In genomic region chr10:67156239-67156638, GRCh38 we compare ENCODE assay signal across 31 cellular contexts.
"Had no signal": no experiment of that assay in that cellular context is flagged by ENCODE, and none has a peak within 500 bp of the region (broad histone marks: within the 10 kb centered on the region; RNA-seq: fewer than 3 reads in every experiment).

No MANE protein-coding gene starts in this region.

- H3K36me3 Mint-ChIP-seq: activated CD4-positive, alpha-beta memory T cell treated with anti-CD3 and anti-CD28 coated beads for 36 hours; activated CD8-positive, alpha-beta memory T cell treated with anti-CD3 and anti-CD28 coated beads, Interleukin-2, amount 10 ng/mL, durations not matched to agents 7 days and 5 days; activated naive CD4-positive, alpha-beta T cell treated with anti-CD3 and anti-CD28 coated beads, Interleukin-2, amount 50 U/mL, for 24 hours; activated naive CD8-positive, alpha-beta T cell treated with anti-CD3 and anti-CD28 coated beads for 36 hours had no signal

- H3K27me3 ChIP-seq: adrenal gland, body of pancreas, esophagus squamous epithelium, gastroesophageal sphincter had no signal

- DNase-seq: activated CD4-positive, alpha-beta memory T cell treated with anti-CD3 and anti-CD28 coated beads for 36 hours; activated CD4-positive, alpha-beta T cell treated with anti-CD3 and anti-CD28 coated beads for 36 hours; activated CD4-positive, alpha-beta T cell treated with anti-CD3 and anti-CD28 coated beads, Interleukin-2, amount 10 ng/mL, durations not matched to agents 24 days and 14 days; activated CD4-positive, CD25-positive, alpha-beta regulatory T cell; activated CD4-positive, CD25-positive, alpha-beta regulatory T cell treated with anti-CD3 and anti-CD28 coated beads, Interleukin-2, amount 50 U/mL, for 72 hours; activated CD8-positive, alpha-beta memory T cell treated with anti-CD3 and anti-CD28 coated beads, Interleukin-2, amount 10 ng/mL, durations not matched to agents 7 days and 5 days; activated CD8-positive, alpha-beta memory T cell treated with anti-CD3 and anti-CD28 coated beads, Interleukin-2, amount 50 U/mL, for 4 hours; activated CD8-positive, alpha-beta T cell treated with anti-CD3 and anti-CD28 coated beads, Interleukin-2, amount 10 ng/mL, durations not matched to agents 7 days and 5 days; activated effector memory CD4-positive, alpha-beta T cell treated with anti-CD3 and anti-CD28 coated beads, Interleukin-2, amount 50 U/mL, for 16 hours; activated naive CD4-positive, alpha-beta T cell treated with anti-CD3 and anti-CD28 coated beads for 36 hours; activated naive CD8-positive, alpha-beta T cell treated with anti-CD3 and anti-CD28 coated beads for 36 hours; activated naive CD8-positive, alpha-beta T cell treated with anti-CD3 and anti-CD28 coated beads, Interleukin-2, amount 50 U/mL, for 24 hours; activated T-cell treated with anti-CD3 and anti-CD28 coated beads, Interleukin-2, amount 50 U/mL, for 1 hour; activated T-cell treated with anti-CD3 and anti-CD28 coated beads, Interleukin-2, amount 50 U/mL, for 48 hours; adrenal gland; amygdala; aorta; body of pancreas; caudate nucleus; cortex of kidney; dermis blood vessel endothelial cell; effector CD4-positive, alpha-beta T cell; effector memory CD8-positive, alpha-beta T cell; esophagus squamous epithelium; foreskin melanocyte; T-helper 2 cell had no signal

- H3K9me3 Mint-ChIP-seq: activated CD4-positive, alpha-beta T cell treated with anti-CD3 and anti-CD28 coated beads, Interleukin-2, amount 10 ng/mL, durations not matched to agents 24 days and 14 days; activated T-helper 1 cell treated with anti-CD3 and anti-CD28 coated beads, Interleukin-12 subunit alpha, Interleukin-12 subunit beta, Interleukin-2, Interleukin-4 antibody, amounts not matched to agents 30 ng/mL and 10 ng/mL and 1 ng/mL, durations not matched to agents 14 hours and 24 hours and 36 hours; activated T-helper 2 cell treated with anti-CD3 and anti-CD28 coated beads, Interferon-gamma antibody, Interleukin-2, Interleukin-4, amounts not matched to agents 10 μg/mL and 5 μg/mL and 100 μg/mL, durations not matched to agents 14 hours and 24 hours and 36 hours had no signal

- H3K27ac Mint-ChIP-seq: activated CD4-positive, alpha-beta memory T cell treated with anti-CD3 and anti-CD28 coated beads for 36 hours; activated CD4-positive, alpha-beta T cell treated with anti-CD3 and anti-CD28 coated beads for 36 hours; activated CD4-positive, alpha-beta T cell treated with anti-CD3 and anti-CD28 coated beads, Interleukin-2, amount 10 ng/mL, durations not matched to agents 24 days and 14 days; activated CD8-positive, alpha-beta memory T cell treated with anti-CD3 and anti-CD28 coated beads, Interleukin-2, amount 10 ng/mL, durations not matched to agents 7 days and 5 days; activated CD8-positive, alpha-beta T cell treated with anti-CD3 and anti-CD28 coated beads, Interleukin-2, amount 10 ng/mL, durations not matched to agents 7 days and 5 days; activated naive CD4-positive, alpha-beta T cell treated with anti-CD3 and anti-CD28 coated beads for 36 hours; activated naive CD4-positive, alpha-beta T cell treated with anti-CD3 and anti-CD28 coated beads, Interleukin-2, amount 50 U/mL, for 24 hours; activated naive CD8-positive, alpha-beta T cell treated with anti-CD3 and anti-CD28 coated beads for 36 hours; activated naive CD8-positive, alpha-beta T cell treated with anti-CD3 and anti-CD28 coated beads, Interleukin-2, amount 50 U/mL, for 24 hours; activated T-helper 1 cell treated with anti-CD3 and anti-CD28 coated beads, Interleukin-12 subunit alpha, Interleukin-12 subunit beta, Interleukin-2, Interleukin-4 antibody, amounts not matched to agents 30 ng/mL and 10 ng/mL and 1 ng/mL, durations not matched to agents 14 hours and 24 hours and 36 hours; activated T-helper 2 cell treated with anti-CD3 and anti-CD28 coated beads, Interferon-gamma antibody, Interleukin-2, Interleukin-4, amounts not matched to agents 10 μg/mL and 5 μg/mL and 100 μg/mL, durations not matched to agents 14 hours and 24 hours and 36 hours; effector memory CD8-positive, alpha-beta T cell had no signal

- H3K27me3 Mint-ChIP-seq: activated CD4-positive, alpha-beta memory T cell treated with anti-CD3 and anti-CD28 coated beads for 36 hours; activated CD4-positive, alpha-beta T cell treated with anti-CD3 and anti-CD28 coated beads, Interleukin-2, amount 10 ng/mL, durations not matched to agents 24 days and 14 days; activated CD8-positive, alpha-beta memory T cell treated with anti-CD3 and anti-CD28 coated beads, Interleukin-2, amount 10 ng/mL, durations not matched to agents 7 days and 5 days; activated naive CD8-positive, alpha-beta T cell treated with anti-CD3 and anti-CD28 coated beads for 36 hours; activated naive CD8-positive, alpha-beta T cell treated with anti-CD3 and anti-CD28 coated beads, Interleukin-2, amount 50 U/mL, for 24 hours; effector memory CD8-positive, alpha-beta T cell had no signal

- H3K9me3 ChIP-seq: adrenal gland, body of pancreas, esophagus squamous epithelium had no signal

- H3K4me3 Mint-ChIP-seq: activated CD4-positive, alpha-beta memory T cell treated with anti-CD3 and anti-CD28 coated beads for 36 hours; activated CD4-positive, alpha-beta T cell treated with anti-CD3 and anti-CD28 coated beads for 36 hours; activated CD4-positive, alpha-beta T cell treated with anti-CD3 and anti-CD28 coated beads, Interleukin-2, amount 10 ng/mL, durations not matched to agents 24 days and 14 days; activated CD8-positive, alpha-beta memory T cell treated with anti-CD3 and anti-CD28 coated beads, Interleukin-2, amount 10 ng/mL, durations not matched to agents 7 days and 5 days; activated CD8-positive, alpha-beta T cell treated with anti-CD3 and anti-CD28 coated beads, Interleukin-2, amount 10 ng/mL, durations not matched to agents 7 days and 5 days; activated naive CD4-positive, alpha-beta T cell treated with anti-CD3 and anti-CD28 coated beads for 36 hours; activated naive CD4-positive, alpha-beta T cell treated with anti-CD3 and anti-CD28 coated beads, Interleukin-2, amount 50 U/mL, for 24 hours; activated naive CD8-positive, alpha-beta T cell treated with anti-CD3 and anti-CD28 coated beads for 36 hours; activated naive CD8-positive, alpha-beta T cell treated with anti-CD3 and anti-CD28 coated beads, Interleukin-2, amount 50 U/mL, for 24 hours; activated T-helper 1 cell treated with anti-CD3 and anti-CD28 coated beads, Interleukin-12 subunit alpha, Interleukin-12 subunit beta, Interleukin-2, Interleukin-4 antibody, amounts not matched to agents 30 ng/mL and 10 ng/mL and 1 ng/mL, durations not matched to agents 14 hours and 24 hours and 36 hours; effector memory CD8-positive, alpha-beta T cell had no signal

- H3K4me1 Mint-ChIP-seq: activated CD4-positive, alpha-beta T cell treated with anti-CD3 and anti-CD28 coated beads for 36 hours; activated CD4-positive, alpha-beta T cell treated with anti-CD3 and anti-CD28 coated beads, Interleukin-2, amount 10 ng/mL, durations not matched to agents 24 days and 14 days; activated CD8-positive, alpha-beta memory T cell treated with anti-CD3 and anti-CD28 coated beads, Interleukin-2, amount 10 ng/mL, durations not matched to agents 7 days and 5 days; activated naive CD4-positive, alpha-beta T cell treated with anti-CD3 and anti-CD28 coated beads, Interleukin-2, amount 50 U/mL, for 24 hours; activated naive CD8-positive, alpha-beta T cell treated with anti-CD3 and anti-CD28 coated beads for 36 hours; activated naive CD8-positive, alpha-beta T cell treated with anti-CD3 and anti-CD28 coated beads, Interleukin-2, amount 50 U/mL, for 24 hours had no signal

- H3K4me3 ChIP-seq: adrenal gland, body of pancreas, esophagus squamous epithelium, gastroesophageal sphincter had no signal

- H3K4me1 ChIP-seq: adrenal gland, body of pancreas, esophagus squamous epithelium, gastroesophageal sphincter had no signal

- H3K36me3 ChIP-seq: adrenal gland, esophagus squamous epithelium, gastroesophageal sphincter had no signal

- ATAC-seq: activated CD4-positive, alpha-beta T cell treated with anti-CD3 and anti-CD28 coated beads for 36 hours; activated CD8-positive, alpha-beta memory T cell treated with anti-CD3 and anti-CD28 coated beads, Interleukin-2, amount 10 ng/mL, durations not matched to agents 7 days and 5 days; activated CD8-positive, alpha-beta T cell treated with anti-CD3 and anti-CD28 coated beads, Interleukin-2, amount 10 ng/mL, durations not matched to agents 7 days and 5 days; activated naive CD8-positive, alpha-beta T cell treated with anti-CD3 and anti-CD28 coated beads, Interleukin-2, amount 50 U/mL, for 24 hours; body of pancreas; effector memory CD8-positive, alpha-beta T cell; gastroesophageal sphincter had no signal

- H3K27ac ChIP-seq: adrenal gland, body of pancreas, epithelial cell of prostate, esophagus squamous epithelium, gastroesophageal sphincter had no signal
